Comparison of ENCODE assay signal across 8 cellular contexts in genomic region chr7:87345962-87346371, GRCh38. TPM values are rescaled to one million over a fixed set of nuclear protein-coding genes. Genes with fewer than 3 reads are reported as not detected.
DNase-seq lines count a peak whose midpoint lies in the region; ATAC-seq and TF ChIP-seq lines count a peak whose summit lies in the region.

No MANE protein-coding gene starts in this region.

- H3K4me1 ChIP-seq in aorta (ENCODE audit: control insufficient read depth in 1 of 2, insufficient read depth in 2 of 2, low read length in 2 of 2), result peaks cover 1 to 3% of the 10 kb centered on the region in 2 donors

- peaks cover 37% of the 10 kb centered on the region for H3K36me3 Mint-ChIP-seq in activated naive CD4-positive, alpha-beta T cell treated with anti-CD3 and anti-CD28 coated beads, Interleukin-2, amount 10 ng/mL, durations not matched to agents 7 days and 5 days
- peaks cover 19% of the 10 kb centered on the region for H3K36me3 Mint-ChIP-seq in chondrocyte (ENCODE audit: low read depth)
- peaks cover 34% of the 10 kb centered on the region for H3K36me3 Mint-ChIP-seq in mesothelial cell of epicardium

- TF ChIP-seq CTCF in chondrocyte (IDR thresholded peaks at IDR 0.05), result no peak
- TF ChIP-seq CTCF in mesothelial cell of epicardium (IDR thresholded peaks at IDR 0.05; ENCODE audit: unreplicated experiment), result no peak

- peaks cover 52% of the 10 kb centered on the region for H3K4me1 Mint-ChIP-seq in activated naive CD4-positive, alpha-beta T cell treated with anti-CD3 and anti-CD28 coated beads, Interleukin-2, amount 10 ng/mL, durations not matched to agents 7 days and 5 days
- H3K4me1 Mint-ChIP-seq in chondrocyte (ENCODE audit: low read depth) (peaks cover 31% of the 10 kb centered on the region), mesothelial cell of epicardium (peaks cover 38% of the 10 kb centered on the region)

- H3K4me3 ChIP-seq in aorta (ENCODE audit: low read length in 2 of 2), result peak overlapping the region; percentile 19 to 74

- CTCF ChIA-PET in activated naive CD4-positive, alpha-beta T cell treated with anti-CD3 and anti-CD28 coated beads, Interleukin-2, amount 10 ng/mL, durations not matched to agents 7 days and 5 days (lab: Charles Lee), result interaction anchor here (1.3 kb wide), 1 partner anchor 70 kb away, joined by 3 read pairs; no protein-coding TSS in a partner anchor

- H3K27me3 Mint-ChIP-seq in activated naive CD4-positive, alpha-beta T cell treated with anti-CD3 and anti-CD28 coated beads, Interleukin-2, amount 10 ng/mL, durations not matched to agents 7 days and 5 days, result no peaks in the 10 kb centered on the region
- H3K27me3 Mint-ChIP-seq in chondrocyte (ENCODE audit: low read depth) (no peaks in the 10 kb centered on the region), mesothelial cell of epicardium (ENCODE audit: low read depth) (no peaks in the 10 kb centered on the region)

- DNase-seq in activated naive CD4-positive, alpha-beta T cell treated with anti-CD3 and anti-CD28 coated beads, Interleukin-2, amount 10 ng/mL, durations not matched to agents 7 days and 5 days, result no peak
- DNase-seq in activated naive CD4-positive, alpha-beta T cell treated with Interleukin-2 at 50 U/mL for 16 hours, result no peak
- DNase-seq in chondrocyte (ENCODE audit: low spot score), result no peak
- DNase-seq in mesothelial cell of epicardium (ENCODE audit: low spot score in 2 of 2, unreplicated experiment in 2 of 2), result no peak
- no peak for DNase-seq in aorta
- DNase-seq in middle frontal gyrus (ENCODE audit: extremely low spot score, low spot score), result no peak
- no peak for DNase-seq in HK-2 (ENCODE audit: unreplicated experiment)

- H3K9me3 Mint-ChIP-seq in activated naive CD4-positive, alpha-beta T cell treated with anti-CD3 and anti-CD28 coated beads, Interleukin-2, amount 10 ng/mL, durations not matched to agents 7 days and 5 days, result peaks cover 1% of the 10 kb centered on the region
- H3K9me3 Mint-ChIP-seq in chondrocyte (ENCODE audit: low read depth), result no peaks in the 10 kb centered on the region
- H3K9me3 Mint-ChIP-seq in mesothelial cell of epicardium, result peaks cover 8% of the 10 kb centered on the region

- peak; percentile 51 for ATAC-seq in aorta (ENCODE audit: low FRiP score)

- H3K36me3 ChIP-seq in KOPT-K1 (ENCODE audit: insufficient read depth, low read length), result peaks cover 34% of the 10 kb centered on the region
- peaks cover 0 to 2% of the 10 kb centered on the region in 2 donors for H3K36me3 ChIP-seq in aorta (ENCODE audit: control insufficient read depth in 1 of 2, insufficient read depth in 2 of 2, low read length in 1 of 2)

- peak overlapping the region; percentile 90 for H3K27ac Mint-ChIP-seq in activated naive CD4-positive, alpha-beta T cell treated with anti-CD3 and anti-CD28 coated beads, Interleukin-2, amount 10 ng/mL, durations not matched to agents 7 days and 5 days
- peak overlapping the region; percentile 64 for H3K27ac Mint-ChIP-seq in chondrocyte (ENCODE audit: unreplicated experiment)
- peak overlapping the region; percentile 95 for H3K27ac Mint-ChIP-seq in mesothelial cell of epicardium

- H3K27ac ChIP-seq in KOPT-K1 (ENCODE audit: low read depth, low read length, poor library complexity, severe bottlenecking) (peak overlapping the region; percentile 69), aorta (ENCODE audit: low read depth in 1 of 2, low read length in 2 of 2) (peak overlapping the region in 1 of 2 donors; percentile 22)

- H3K27me3 ChIP-seq in aorta (ENCODE audit: control insufficient read depth in 1 of 2, insufficient read depth in 2 of 2, low read length in 1 of 2), result no peaks in the 10 kb centered on the region

- H3K9me3 ChIP-seq in KOPT-K1 (ENCODE audit: insufficient read depth, low read length, poor library complexity, severe bottlenecking) (peaks cover 3% of the 10 kb centered on the region), aorta (ENCODE audit: control insufficient read depth, low read length) (no peaks in the 10 kb centered on the region)

- intact Hi-C loops in aorta (cut with DNase I), result loop anchor here (10.0 kb wide), 3 partner anchors 129 to 539 kb away; partner anchors contain the start of genes DMTF1 (in 2 of the 2) and ABCB4 (in 1 of the 2)

- peak overlapping the region; percentile 88 for H3K4me3 Mint-ChIP-seq in activated naive CD4-positive, alpha-beta T cell treated with anti-CD3 and anti-CD28 coated beads, Interleukin-2, amount 10 ng/mL, durations not matched to agents 7 days and 5 days
- H3K4me3 Mint-ChIP-seq in chondrocyte (ENCODE audit: unreplicated experiment) (peak overlapping the region; percentile 87), mesothelial cell of epicardium (peak overlapping the region; percentile 93)

- 1 to 2% methylated on average over 8 of the region's 8 CpGs for WGBS in aorta, 2 donors

RNA-seq across cellular contexts. Expression of gene CROT, which starts 0.5 kb away (rescaled TPM):
- 10.9 to 21.4 TPM (median 12.6 TPM) in 3 replicates for total RNA-seq in chondrocyte
- 20.5 to 20.7 TPM (median 20.6 TPM) in 3 replicates for total RNA-seq in mesothelial cell of epicardium
- 10 to 100 TPM; 11.8 to 19.5 TPM for total RNA-seq in aorta
- 10 to 100 TPM; 11.0 to 16.1 TPM for polyA plus RNA-seq in aorta
